1 cellular context compared by ENCODE assay signal in genomic region chr3:72238341-72238740, GRCh38.
TF ChIP-seq lines count a peak whose summit lies in the region.

No MANE protein-coding gene starts in this region.

TF ChIP-seq in IMR-90, 13 proteins besides CTCF, POLR2A, EP300 and RAD21 (continued from another document):
- TF ChIP-seq ELK1 (IDR thresholded peaks at IDR 0.05; ENCODE audit: borderline replicate concordance, low read depth, low read length) (no peak), RFX5 (IDR thresholded peaks at IDR 0.05; ENCODE audit: low read depth, low read length) (no peak), MAFK (IDR thresholded peaks at IDR 0.05; ENCODE audit: low read depth, low read length) (no peak), SMC3 (IDR thresholded peaks at IDR 0.05; ENCODE audit: low read depth, low read length) (no peak)
